ENCODE assay signal across 2 cellular contexts in genomic region chr19:18477974-18478373, GRCh38.
TF ChIP-seq lines count a peak whose summit lies in the region.

No MANE protein-coding gene starts in this region.

TF ChIP-seq in A549, 52 proteins besides CTCF, POLR2A, EP300 and RAD21:
- TF ChIP-seq MAX (IDR thresholded peaks at IDR 0.05) = no peak
- TF ChIP-seq USF2 (IDR thresholded peaks at IDR 0.05) = no peak
- TF ChIP-seq TFCP2L1 (CRISPR knock-in tag; IDR thresholded peaks at IDR 0.05) = no peak
- TF ChIP-seq SREBF2 (IDR thresholded peaks at IDR 0.05) = no peak
- no peak for TF ChIP-seq RFX5 (IDR thresholded peaks at IDR 0.05)
- no peak for TF ChIP-seq PHF8 (IDR thresholded peaks at IDR 0.05; ENCODE audit: borderline replicate concordance, low read depth)
- no peak for TF ChIP-seq CHD4 (IDR thresholded peaks at IDR 0.05; ENCODE audit: borderline replicate concordance)
- TF ChIP-seq ESRRA (IDR thresholded peaks at IDR 0.05; ENCODE audit: borderline replicate concordance, low read length) = no peak
- TF ChIP-seq ZNF302 (CRISPR knock-in tag; IDR thresholded peaks at IDR 0.05) = no peak
- TF ChIP-seq ZFP36 (IDR thresholded peaks at IDR 0.05; ENCODE audit: borderline replicate concordance, partially characterized antibody) = no peak
- no peak for TF ChIP-seq HMGXB4 (CRISPR knock-in tag; IDR thresholded peaks at IDR 0.05; ENCODE audit: borderline replicate concordance)
- TF ChIP-seq GATA3 (IDR thresholded peaks at IDR 0.05; ENCODE audit: borderline replicate concordance) = no peak
- no peak for TF ChIP-seq REST (IDR thresholded peaks at IDR 0.05)
- TF ChIP-seq HOXA7 (CRISPR knock-in tag; IDR thresholded peaks at IDR 0.05) = no peak
- no peak for TF ChIP-seq MAFK (IDR thresholded peaks at IDR 0.05; ENCODE audit: partially characterized antibody)
- TF ChIP-seq BCL3 (IDR thresholded peaks at IDR 0.05) = no peak
- no peak for TF ChIP-seq HES2 (IDR thresholded peaks at IDR 0.05)
- no peak for TF ChIP-seq ELK1 (IDR thresholded peaks at IDR 0.05; ENCODE audit: low read depth, low read length)

TF ChIP-seq in K562, 482 proteins besides CTCF, POLR2A, EP300 and RAD21 (continues in another document):
- TF ChIP-seq MED1 (CRISPR knock-in tag; IDR thresholded peaks at IDR 0.05; ENCODE audit: borderline replicate concordance) (no peak), GMEB1 (CRISPR knock-in tag; IDR thresholded peaks at IDR 0.05) (0 out of 2 replicates have a peak, but pooled peaks have one; percentile 13), TEAD2 (tag; IDR thresholded peaks at IDR 0.05) (no peak), ZNF57 (CRISPR knock-in tag; IDR thresholded peaks at IDR 0.05) (0 out of 2 replicates have a peak, but pooled peaks have one; percentile 31), FOXJ2 (tag; IDR thresholded peaks at IDR 0.05) (no peak), FOSL1 (tag; conservative IDR thresholded peaks at IDR 0.05) (no peak), ZSCAN32 (CRISPR knock-in tag; IDR thresholded peaks at IDR 0.05) (peak; percentile 53; the same call in 1 of the 2 replicates), ATF4 (CRISPR knock-in tag; IDR thresholded peaks at IDR 0.05) (no peak), NFIC (IDR thresholded peaks at IDR 0.05) (no peak), TCF3 (CRISPR knock-in tag; IDR thresholded peaks at IDR 0.05) (no peak), KLF13 (tag; IDR thresholded peaks at IDR 0.05; ENCODE audit: borderline replicate concordance, low read depth) (no peak), SPI1 (IDR thresholded peaks at IDR 0.05; ENCODE audit: borderline replicate concordance, low read depth, low read length) (no peak), MYNN (IDR thresholded peaks at IDR 0.05) (no peak), MYNN (CRISPR knock-in tag; IDR thresholded peaks at IDR 0.05) (no peak), ZNF584 (CRISPR knock-in tag; IDR thresholded peaks at IDR 0.05; ENCODE audit: low read depth) (peak; percentile 37; the same call in 1 of the 2 replicates), KDM4B (IDR thresholded peaks at IDR 0.05; ENCODE audit: borderline replicate concordance in 2 of 2, low read depth in 1 of 2) (no peak), E2F5 (CRISPR knock-in tag; IDR thresholded peaks at IDR 0.05) (no peak), ZNF589 (CRISPR knock-in tag; IDR thresholded peaks at IDR 0.05; ENCODE audit: low read depth) (peak; percentile 13; the same call in 1 of the 2 replicates), TAL1 (IDR thresholded peaks at IDR 0.05) (no peak), HIVEP1 (CRISPR knock-in tag; IDR thresholded peaks at IDR 0.05) (peak; percentile 76; the same call in 1 of the 2 replicates), ASH1L (IDR thresholded peaks at IDR 0.05; ENCODE audit: borderline replicate concordance, low read depth, partially characterized antibody) (no peak), XRCC4 (IDR thresholded peaks at IDR 0.05; ENCODE audit: extremely low read depth, insufficient read depth, insufficient read length) (no peak), HMGN3 (IDR thresholded peaks at IDR 0.05; ENCODE audit: borderline replicate concordance, extremely low read depth, insufficient read length, low read depth, low read length) (no peak), ZBTB2 (IDR thresholded peaks at IDR 0.05) (no peak), RHOXF2B (CRISPR knock-in tag; conservative IDR thresholded peaks at IDR 0.05) (no peak), HBP1 (CRISPR knock-in tag; IDR thresholded peaks at IDR 0.05) (0 out of 2 replicates have a peak, but pooled peaks have one; percentile 21), PHB (CRISPR knock-in tag; IDR thresholded peaks at IDR 0.05) (no peak), RBM15 (IDR thresholded peaks at IDR 0.05; ENCODE audit: insufficient read depth, low read length) (no peak), ZBTB40 (IDR thresholded peaks at IDR 0.05) (no peak), ZBTB40 (CRISPR knock-in tag; IDR thresholded peaks at IDR 0.05) (no peak), ZBTB17 (CRISPR knock-in tag; IDR thresholded peaks at IDR 0.05) (peak; percentile 59; the same call in 1 of the 2 replicates), MTA1 (IDR thresholded peaks at IDR 0.05; ENCODE audit: borderline replicate concordance) (no peak), ZNF3 (CRISPR knock-in tag; IDR thresholded peaks at IDR 0.05) (no peak), CHD1 (IDR thresholded peaks at IDR 0.05; ENCODE audit: low read length) (no peak), DACH1 (IDR thresholded peaks at IDR 0.05; ENCODE audit: partially characterized antibody) (no peak), JUND (IDR thresholded peaks at IDR 0.05; ENCODE audit: borderline replicate concordance, low read depth, low read length) (no peak), JUND (tag; IDR thresholded peaks at IDR 0.05; ENCODE audit: borderline replicate concordance, low read depth, low read length) (no peak), BRF2 (IDR thresholded peaks at IDR 0.05; ENCODE audit: borderline replicate concordance, insufficient read depth, insufficient read length) (no peak), ZNF431 (CRISPR knock-in tag; IDR thresholded peaks at IDR 0.05) (no peak), NKRF (IDR thresholded peaks at IDR 0.05; ENCODE audit: borderline replicate concordance) (no peak), E2F3 (CRISPR knock-in tag; IDR thresholded peaks at IDR 0.05) (peak; percentile 84)
